In genomic region chr13:75877092-75877491, GRCh38 we compare ENCODE assay signal across 13 cellular contexts.
DNase-seq lines count a peak whose midpoint lies in the region; ATAC-seq, FAIRE-seq and TF ChIP-seq lines count a peak whose summit lies in the region.
"Had no signal": no experiment of that assay in that cellular context is flagged by ENCODE, and none has a peak within 500 bp of the region (broad histone marks: within the 10 kb centered on the region; RNA-seq: fewer than 3 reads in every experiment).

No MANE protein-coding gene starts in this region.

- H3K36me3 Mint-ChIP-seq in T-helper 17 cell (ENCODE audit: low read depth), result no peaks in the 10 kb centered on the region

- FAIRE-seq in keratinocyte (lab: Jason Lieb, UNC), result no peak

- dilution Hi-C loops in keratinocyte (cut with MboI; ENCODE audit: extremely low pct_ligation_motif_present, low sequenced_read_pairs), result loop anchor here (25.0 kb wide), 1 partner anchor 585 kb away; no protein-coding TSS in a partner anchor

- TF ChIP-seq POLR2A in heart left ventricle (IDR thresholded peaks at IDR 0.05) (no peak), tibial nerve (IDR thresholded peaks at IDR 0.05) (no peak)

- no peak overlapping the region for H3K9ac ChIP-seq in keratinocyte (ENCODE audit: control insufficient read depth, extremely low read depth, insufficient read depth, low read length)

- H3K4me1 ChIP-seq in cardiac muscle cell (ENCODE audit: low read depth) (peaks cover 15% of the 10 kb centered on the region), heart left ventricle (peaks cover 0 to 8% (median 0%) of the 10 kb centered on the region in 12 donors), keratinocyte (ENCODE audit: control insufficient read depth, extremely low read depth, insufficient read depth, low read length) (no peaks in the 10 kb centered on the region), tibial nerve (peaks cover 0 to 19% (median 6%) of the 10 kb centered on the region in 4 donors)
- H3K4me1 ChIP-seq: BE2C, SJSA1 had no signal

- TF ChIP-seq CTCF in cardiac muscle cell (IDR thresholded peaks at IDR 0.05; ENCODE audit: low read depth, low read length), result no peak
- no peak for TF ChIP-seq CTCF in heart left ventricle (IDR thresholded peaks at IDR 0.05)
- no peak for TF ChIP-seq CTCF in keratinocyte (optimal IDR thresholded peaks at IDR 0.05 in 1 of 3, IDR thresholded peaks at IDR 0.05 in 1 of 3, conservative IDR thresholded peaks at IDR 0.05 in 1 of 3; ENCODE audit: extremely low read depth in 1 of 3, insufficient read depth in 2 of 3, low read length in 3 of 3)
- no peak for TF ChIP-seq CTCF in tibial nerve (IDR thresholded peaks at IDR 0.05)

- intact Hi-C loops in heart left ventricle (cut with DNase I), result loop anchor here (2.0 to 10.0 kb wide), 13 partner anchors 138 to 1108 kb away; no protein-coding TSS in a partner anchor

- no peaks in the 10 kb centered on the region for H3K36me3 ChIP-seq in cardiac muscle cell
- no peaks in the 10 kb centered on the region for H3K36me3 ChIP-seq in heart left ventricle
- H3K36me3 ChIP-seq in keratinocyte (ENCODE audit: control insufficient read depth in 2 of 2, extremely low read depth in 1 of 2, insufficient read depth in 2 of 2, low read length in 2 of 2), result no peaks in the 10 kb centered on the region
- H3K36me3 ChIP-seq in tibial nerve, result no peaks in the 10 kb centered on the region
- H3K36me3 ChIP-seq: BE2C, SJSA1 had no signal

- H3K4me3 Mint-ChIP-seq in T-helper 17 cell, result no peak overlapping the region
- H3K4me3 Mint-ChIP-seq: CD4-positive, alpha-beta T cell had no signal

- no peak overlapping the region for H3K4me3 ChIP-seq in cardiac muscle cell
- H3K4me3 ChIP-seq in heart left ventricle, result no peak overlapping the region
- no peak overlapping the region for H3K4me3 ChIP-seq in keratinocyte (ENCODE audit: control insufficient read depth in 2 of 3, extremely low read depth in 1 of 3, insufficient read depth in 2 of 3, low read depth in 1 of 3, low read length in 3 of 3)
- no peak overlapping the region for H3K4me3 ChIP-seq in tibial nerve
- H3K4me3 ChIP-seq: SJSA1 had no signal

- H3K27ac ChIP-seq in cardiac muscle cell (peak overlapping the region; percentile 83), heart left ventricle (no peak overlapping the region), keratinocyte (ENCODE audit: control insufficient read depth, insufficient read depth, low read length) (no peak overlapping the region), tibial nerve (peak overlapping the region in 3 of 4 donors; percentile 6 to 66 (median 57))
- H3K27ac ChIP-seq: SJSA1 had no signal

- peaks cover 17% of the 10 kb centered on the region for H3K27me3 Mint-ChIP-seq in T-helper 17 cell
- H3K27me3 Mint-ChIP-seq: CD4-positive, alpha-beta T cell had no signal

- TF ChIP-seq EP300 in tibial nerve (IDR thresholded peaks at IDR 0.05), result no peak

- ATAC-seq in heart left ventricle (no peak), T-helper 17 cell (no peak)

- H3K4me2 ChIP-seq in keratinocyte (ENCODE audit: control insufficient read depth, extremely low read depth, insufficient read depth, low read depth, low read length), result no peak overlapping the region

- H3K9me3 ChIP-seq in cardiac muscle cell (ENCODE audit: low read depth) (no peaks in the 10 kb centered on the region), heart left ventricle (no peaks in the 10 kb centered on the region), T-helper 17 cell (ENCODE audit: control insufficient read depth, low read length, poor library complexity, severe bottlenecking) (no peaks in the 10 kb centered on the region), keratinocyte (ENCODE audit: control insufficient read depth, low read depth, low read length) (no peaks in the 10 kb centered on the region), tibial nerve (no peaks in the 10 kb centered on the region)
- H3K9me3 ChIP-seq: BE2C, SJSA1 had no signal

- DNase-seq in cardiac muscle cell (ENCODE audit: low read depth in 1 of 2, low spot score in 1 of 2) (no peak), heart left ventricle (no peak), T-helper 17 cell (no peak), keratinocyte (ENCODE audit: low read depth, low spot score) (no peak), tibial nerve (ENCODE audit: low spot score in 2 of 2) (no peak), hepatic stellate cell (ENCODE audit: low spot score) (no peak), NCI-H2196 (lab: John Stamatoyannopoulos, UW; ENCODE audit: unreplicated experiment) (no peak), DMS153 (lab: John Stamatoyannopoulos, UW) (no peak)
- DNase-seq: 8988T, GOT3 had no signal

- H3K27me3 ChIP-seq in cardiac muscle cell (no peaks in the 10 kb centered on the region), heart left ventricle (no peaks in the 10 kb centered on the region), keratinocyte (ENCODE audit: control insufficient read depth, extremely low read depth, insufficient read depth, low read length) (no peaks in the 10 kb centered on the region), tibial nerve (no peaks in the 10 kb centered on the region)

- H3K9me1 ChIP-seq in keratinocyte (ENCODE audit: control insufficient read depth, extremely low read depth, insufficient read depth, low read length), result no peaks in the 10 kb centered on the region

- peak overlapping the region; percentile 60 for H3K27ac Mint-ChIP-seq in T-helper 17 cell
- H3K27ac Mint-ChIP-seq: CD4-positive, alpha-beta T cell had no signal

- peak overlapping the region; percentile 38 for H2AFZ ChIP-seq in keratinocyte (ENCODE audit: control insufficient read depth, low read length)

- peaks cover 9% of the 10 kb centered on the region for H3K4me1 Mint-ChIP-seq in T-helper 17 cell

- WGBS in heart left ventricle, 4 donors, result 93 to 98% (median 95%) methylated on average over 3 of the region's 3 CpGs
- 82 to 93% methylated on average over 3 of the region's 3 CpGs for WGBS in tibial nerve, 2 donors

- H3K79me2 ChIP-seq in keratinocyte (ENCODE audit: control insufficient read depth, insufficient read depth, low read length), result no peaks in the 10 kb centered on the region

- H4K20me1 ChIP-seq in keratinocyte (ENCODE audit: control insufficient read depth, extremely low read depth, insufficient read depth, low read length), result no peaks in the 10 kb centered on the region

Comparison
In these comparisons a context has a peak if more than half of its experiments do, and no peak if none do; other contexts are left out.
1. H3K27ac ChIP-seq: peak in cardiac muscle cell (single experiment) and tibial nerve (3 of 4); none in heart left ventricle (0 of 12) and keratinocyte (single experiment).